Comparison of ENCODE assay signal across 17 cellular contexts in the genomic region with DNA sequence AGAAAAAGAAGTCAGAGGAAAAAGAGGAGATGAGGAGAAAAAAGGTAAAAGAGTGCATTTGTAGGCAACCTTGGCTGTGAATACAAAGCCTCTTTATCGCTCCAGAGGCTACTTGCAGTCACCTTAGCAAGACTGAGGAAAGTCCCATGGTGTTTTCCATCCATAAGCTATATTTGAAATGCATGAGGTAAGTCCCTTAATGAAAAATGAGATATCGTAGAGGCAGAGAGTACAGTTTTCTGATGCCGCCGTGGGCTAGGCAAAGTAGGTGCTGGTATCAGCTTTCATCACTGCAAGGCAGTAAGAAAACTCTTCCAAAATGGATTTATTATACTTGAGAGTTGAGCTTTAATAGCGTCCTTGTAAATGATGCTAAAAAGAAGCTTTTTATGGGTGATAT.
A peak's percentile ranks its signal among the peaks of the same experiment; 100 is the strongest.
DNase-seq lines count a peak whose midpoint lies in the region; ATAC-seq and TF ChIP-seq lines count a peak whose summit lies in the region.
"Had no signal": no experiment of that assay in that cellular context is flagged by ENCODE, and none has a peak within 500 bp of the region (broad histone marks: within the 10 kb centered on the region; RNA-seq: fewer than 3 reads in every experiment).

No MANE protein-coding gene starts in this region.

- no peak overlapping the region for H3K9ac ChIP-seq in OCI-LY3 (ENCODE audit: low read length)
- H3K9ac ChIP-seq: BLaER1 treated with 17β-estradiol and CSF1 and Interleukin-3, amounts not matched to agents 10 nM and 100 nM had no signal

- H3K27me3 ChIP-seq in OCI-LY3 (ENCODE audit: low read depth, low read length) (no peaks in the 10 kb centered on the region), foreskin keratinocyte (no peaks in the 10 kb centered on the region)
- H3K27me3 ChIP-seq: BLaER1 treated with 17β-estradiol and CSF1 and Interleukin-3, amounts not matched to agents 10 nM and 100 nM had no signal

- no peak overlapping the region for H3K4me2 ChIP-seq in OCI-LY3 (ENCODE audit: low read length)
- H3K4me2 ChIP-seq: BLaER1 treated with 17β-estradiol and CSF1 and Interleukin-3, amounts not matched to agents 10 nM and 100 nM had no signal

- no peak overlapping the region for H3K4me3 ChIP-seq in OCI-LY3 (ENCODE audit: low read length)
- H3K4me3 ChIP-seq: BLaER1 treated with 17β-estradiol and CSF1 and Interleukin-3, amounts not matched to agents 10 nM and 100 nM had no signal

- H3K9me3 ChIP-seq in OCI-LY3 (ENCODE audit: insufficient read depth, low read length), result no peaks in the 10 kb centered on the region
- H3K9me3 ChIP-seq: BLaER1 treated with 17β-estradiol and CSF1 and Interleukin-3, amounts not matched to agents 10 nM and 100 nM had no signal

- TF ChIP-seq CTCF in GM10266 (IDR thresholded peaks at IDR 0.05; ENCODE audit: control insufficient read depth, insufficient read depth, low read depth, missing control alignments) (no peak), GM13977 (IDR thresholded peaks at IDR 0.05; ENCODE audit: extremely low read depth, insufficient read depth, missing control alignments) (no peak), OCI-LY3 (IDR thresholded peaks at IDR 0.05; ENCODE audit: low read depth, low read length) (no peak), foreskin keratinocyte (conservative IDR thresholded peaks at IDR 0.05) (no peak)

- H4K20me1 ChIP-seq in OCI-LY3 (ENCODE audit: insufficient read depth, low read length), result no peaks in the 10 kb centered on the region
- H4K20me1 ChIP-seq: BLaER1 treated with 17β-estradiol and CSF1 and Interleukin-3, amounts not matched to agents 10 nM and 100 nM had no signal

- peak overlapping the region; percentile 56; the same call in 1 of the 2 replicates for H2AFZ ChIP-seq in OCI-LY3 (ENCODE audit: low read depth, low read length)

- in situ Hi-C loops in GM13977 (cut with MboI; ENCODE audit: low pct_unique_long_range_greater_than_20kb, low sequenced_read_pairs, unreplicated experiment), result no loop called here

- H3K36me3 ChIP-seq in OCI-LY3 (replicated peaks; ENCODE audit: low read depth, low read length), result no peaks in the 10 kb centered on the region
- H3K36me3 ChIP-seq: BLaER1 treated with 17β-estradiol and CSF1 and Interleukin-3, amounts not matched to agents 10 nM and 100 nM had no signal

- peak; percentile 64 for ATAC-seq in GM21717 (IDR thresholded peaks at IDR 0.05; ENCODE audit: unreplicated experiment)
- no peak for ATAC-seq in foreskin keratinocyte
- ATAC-seq in HG03439 (IDR thresholded peaks at IDR 0.05; ENCODE audit: unreplicated experiment), result no peak
- ATAC-seq in HG02763 (IDR thresholded peaks at IDR 0.05; ENCODE audit: unreplicated experiment), result no peak
- ATAC-seq: HCT116 had no signal

- H3K27ac ChIP-seq in OCI-LY3 (ENCODE audit: low read length), result no peak overlapping the region
- no peak overlapping the region for H3K27ac ChIP-seq in foreskin keratinocyte
- H3K27ac ChIP-seq: BLaER1 treated with 17β-estradiol and CSF1 and Interleukin-3, amounts not matched to agents 10 nM and 100 nM had no signal

- H3K4me1 ChIP-seq in OCI-LY3 (ENCODE audit: low read length) (no peaks in the 10 kb centered on the region), foreskin keratinocyte (no peaks in the 10 kb centered on the region)
- H3K4me1 ChIP-seq: BLaER1 treated with 17β-estradiol and CSF1 and Interleukin-3, amounts not matched to agents 10 nM and 100 nM had no signal

- peak; percentile 28 for DNase-seq in GM10266 (ENCODE audit: extremely low spot score)
- DNase-seq in GM13977 (ENCODE audit: low spot score), result peak; percentile 20
- no peak for DNase-seq in LoVo (ENCODE audit: low spot score)
- DNase-seq in foreskin keratinocyte, result no peak
- DNase-seq: ACHN; CD4-positive, CD25-positive, alpha-beta regulatory T cell; DMS53; GF-D8; IMR-90; Kasumi-1; KBM-7 had no signal

- no peaks in the 10 kb centered on the region for H3K79me2 ChIP-seq in OCI-LY3 (ENCODE audit: low read length)

Comparison
In these comparisons a context has a peak if more than half of its experiments do, and no peak if none do; other contexts are left out.
1. DNase-seq: peak in GM10266 (single experiment) and GM13977 (single experiment); none in LoVo (single experiment) and foreskin keratinocyte (0 of 2).